ENCODE assay signal across 1 cellular context in genomic region chr9:91914404-91914803, GRCh38.
TF ChIP-seq lines count a peak whose summit lies in the region.

No MANE protein-coding gene starts in this region.

TF ChIP-seq in K562, 482 proteins besides CTCF, POLR2A, EP300 and RAD21 (continued from another document):
- TF ChIP-seq ZNF318 (IDR thresholded peaks at IDR 0.05; ENCODE audit: borderline replicate concordance in 1 of 2, low read depth in 1 of 2) (no peak), HBP1 (CRISPR knock-in tag; IDR thresholded peaks at IDR 0.05) (no peak), SNRNP70 (optimal IDR thresholded peaks at IDR 0.05; ENCODE audit: low read depth, low read length) (no peak), CC2D1A (IDR thresholded peaks at IDR 0.05) (peak; percentile 43; the same call in 1 of the 2 replicates), NFYB (IDR thresholded peaks at IDR 0.05; ENCODE audit: extremely low read depth, insufficient read length) (peak; percentile 96), YY1 (IDR thresholded peaks at IDR 0.05; ENCODE audit: borderline replicate concordance in 1 of 3, control insufficient read depth in 1 of 3, extremely low read depth in 1 of 3, insufficient read depth in 3 of 3, insufficient read length in 1 of 3, insufficient replicate concordance in 2 of 3, low read depth in 1 of 3, low read length in 2 of 3) (no peak), ZNF263 (CRISPR knock-in tag; IDR thresholded peaks at IDR 0.05; ENCODE audit: borderline replicate concordance) (no peak), TFAM (CRISPR knock-in tag; conservative IDR thresholded peaks at IDR 0.05) (no peak), RNF2 (IDR thresholded peaks at IDR 0.05) (no peak), AFF4 (CRISPR knock-in tag; IDR thresholded peaks at IDR 0.05) (no peak), NFIC (IDR thresholded peaks at IDR 0.05) (no peak), CBFA2T2 (conservative IDR thresholded peaks at IDR 0.05) (no peak), FOXO4 (CRISPR knock-in tag; IDR thresholded peaks at IDR 0.05) (no peak), FOS (IDR thresholded peaks at IDR 0.05; ENCODE audit: extremely low read depth, insufficient read length) (peak; percentile 64), ZBTB26 (CRISPR knock-in tag; IDR thresholded peaks at IDR 0.05) (no peak), KDM5B (IDR thresholded peaks at IDR 0.05; ENCODE audit: insufficient replicate concordance, low read depth, low read length) (no peak)
